ENCODE assay signal across 8 cellular contexts in genomic region chr2:111121028-111121872, GRCh38. TPM values are rescaled to one million over a fixed set of nuclear protein-coding genes. Genes with fewer than 3 reads are reported as not detected.
A peak's percentile ranks its signal among the peaks of the same experiment; 100 is the strongest.
DNase-seq lines count a peak whose midpoint lies in the region; ATAC-seq and TF ChIP-seq lines count a peak whose summit lies in the region.

No MANE protein-coding gene starts in this region.

- DNase-seq in activated CD4-positive, CD25-positive, alpha-beta regulatory T cell treated with anti-CD3 and anti-CD28 coated beads, Interleukin-2, amount 50 U/mL, for 72 hours, result peak; percentile 65
- DNase-seq in activated CD4-positive, CD25-positive, alpha-beta regulatory T cell (lab: John Stamatoyannopoulos, UW), result no peak
- DNase-seq in NCI-H1092 treated with DMSO at 0.1 percent for 48 hours (lab: John Stamatoyannopoulos, UW) (peak; percentile 68), mesothelial cell of epicardium (ENCODE audit: low spot score in 2 of 2, unreplicated experiment in 2 of 2) (peak; percentile 39 to 70)
- DNase-seq in activated CD4-positive, alpha-beta T cell treated with anti-CD3 and anti-CD28 coated beads for 48 hours, result peak; percentile 64
- DNase-seq in effector CD8-positive, alpha-beta T cell (lab: John Stamatoyannopoulos, UW), result peak; percentile 34
- peak in 5 of 6 experiments; percentile 44 to 76 (median 61) for DNase-seq in stimulated activated naive CD4-positive, alpha-beta T cell (lab: John Stamatoyannopoulos, UW)

- peak overlapping the region; percentile 90 for H3K4me3 Mint-ChIP-seq in mesothelial cell of epicardium

- H3K36me3 Mint-ChIP-seq in mesothelial cell of epicardium, result peaks cover 4% of the 10 kb centered on the region

- H3K4me1 Mint-ChIP-seq in mesothelial cell of epicardium, result peaks cover 51% of the 10 kb centered on the region

- no peak for ATAC-seq in HG03139 (IDR thresholded peaks at IDR 0.05; ENCODE audit: unreplicated experiment)

- H3K27me3 Mint-ChIP-seq in mesothelial cell of epicardium (ENCODE audit: low read depth), result peaks cover 38% of the 10 kb centered on the region

- TF ChIP-seq CTCF in mesothelial cell of epicardium (IDR thresholded peaks at IDR 0.05; ENCODE audit: unreplicated experiment), result no peak

- H3K9me3 Mint-ChIP-seq in mesothelial cell of epicardium, result no peaks in the 10 kb centered on the region

- H3K27ac Mint-ChIP-seq in mesothelial cell of epicardium, result peak overlapping the region; percentile 97

RNA-seq across cellular contexts. Expression of gene BCL2L11, which starts 0.5 kb away (rescaled TPM):
- 20.1 to 24.5 TPM (median 21.7 TPM) in 3 replicates for total RNA-seq in mesothelial cell of epicardium

Comparison
In these comparisons a context has a peak if more than half of its experiments do, and no peak if none do; other contexts are left out.
1. DNase-seq: peak in activated CD4-positive, CD25-positive, alpha-beta regulatory T cell treated with anti-CD3 and anti-CD28 coated beads, Interleukin-2, amount 50 U/mL, for 72 hours (single experiment), NCI-H1092 treated with DMSO at 0.1 percent for 48 hours (single experiment), activated CD4-positive, alpha-beta T cell treated with anti-CD3 and anti-CD28 coated beads for 48 hours (single experiment), effector CD8-positive, alpha-beta T cell (single experiment), mesothelial cell of epicardium (2 of 2) and stimulated activated naive CD4-positive, alpha-beta T cell (5 of 6); none in activated CD4-positive, CD25-positive, alpha-beta regulatory T cell (0 of 4).